ENCODE assay signal across 1 cellular context in the genomic region with DNA sequence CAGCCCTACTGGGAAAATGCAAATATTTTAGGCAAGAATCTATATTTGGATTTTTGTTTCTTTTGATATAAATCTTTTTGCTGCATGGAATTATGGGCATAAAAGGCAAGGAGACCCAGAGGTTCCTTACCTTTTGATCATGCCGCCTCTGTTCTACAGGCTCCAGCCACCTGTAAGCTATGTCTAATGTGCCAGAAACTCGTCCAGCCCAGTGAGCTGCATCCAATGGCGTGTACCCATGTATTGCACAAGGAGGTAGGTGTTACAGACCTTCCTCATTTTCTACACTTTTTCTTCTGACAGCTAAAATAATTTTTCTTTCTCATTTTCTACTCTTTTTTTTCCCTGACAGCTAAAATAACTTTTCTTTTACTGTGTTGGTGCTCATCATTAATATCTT.
TF ChIP-seq lines count a peak whose summit lies in the region.

No MANE protein-coding gene starts in this region.

TF ChIP-seq in IMR-90, 13 proteins besides CTCF, POLR2A, EP300 and RAD21:
- TF ChIP-seq BHLHE40 (IDR thresholded peaks at IDR 0.05; ENCODE audit: low read depth, low read length), result no peak
- no peak for TF ChIP-seq MAZ (IDR thresholded peaks at IDR 0.05; ENCODE audit: borderline replicate concordance, low read depth, low read length)
- no peak for TF ChIP-seq NFE2L2 (IDR thresholded peaks at IDR 0.05; ENCODE audit: low read depth, low read length)
- TF ChIP-seq, protein P1, sequence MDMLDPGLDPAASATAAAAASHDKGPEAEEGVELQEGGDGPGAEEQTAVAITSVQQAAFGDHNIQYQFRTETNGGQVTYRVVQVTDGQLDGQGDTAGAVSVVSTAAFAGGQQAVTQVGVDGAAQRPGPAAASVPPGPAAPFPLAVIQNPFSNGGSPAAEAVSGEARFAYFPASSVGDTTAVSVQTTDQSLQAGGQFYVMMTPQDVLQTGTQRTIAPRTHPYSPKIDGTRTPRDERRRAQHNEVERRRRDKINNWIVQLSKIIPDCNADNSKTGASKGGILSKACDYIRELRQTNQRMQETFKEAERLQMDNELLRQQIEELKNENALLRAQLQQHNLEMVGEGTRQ (IDR thresholded peaks at IDR 0.05; ENCODE audit: low read depth, low read length), result no peak
- TF ChIP-seq CEBPB (IDR thresholded peaks at IDR 0.05; ENCODE audit: low read depth, low read length), result no peak
- no peak for TF ChIP-seq CHD1 (IDR thresholded peaks at IDR 0.05; ENCODE audit: low read depth, low read length)
- no peak for TF ChIP-seq MXI1 (IDR thresholded peaks at IDR 0.05; ENCODE audit: borderline replicate concordance, low read depth, low read length)
- TF ChIP-seq SMC3 (IDR thresholded peaks at IDR 0.05; ENCODE audit: low read depth, low read length), result no peak
